In the genomic region with DNA sequence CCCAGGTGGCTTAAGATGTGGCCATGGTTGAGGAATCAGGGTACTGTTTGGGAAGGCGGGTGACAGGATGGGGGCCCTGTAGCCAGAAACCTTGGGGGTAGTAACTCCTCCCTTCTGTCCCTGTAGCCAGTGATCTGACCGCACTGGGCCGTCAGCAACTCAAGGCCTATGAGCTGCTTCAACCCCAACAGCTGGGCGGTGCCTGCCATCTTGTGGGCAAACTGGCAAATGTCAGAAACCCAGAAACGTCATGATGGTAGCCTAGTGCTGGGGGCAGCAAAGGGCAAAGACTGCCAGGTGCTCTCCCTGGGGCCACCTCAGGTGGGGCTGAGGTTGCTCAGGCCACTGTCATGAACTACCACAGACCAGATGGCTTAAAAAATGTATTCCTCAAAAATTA, we compare ENCODE assay signal across 9 cellular contexts. TPM values are rescaled to one million over a fixed set of nuclear protein-coding genes. Genes with fewer than 3 reads are reported as not detected.
DNase-seq lines count a peak whose midpoint lies in the region; ATAC-seq and TF ChIP-seq lines count a peak whose summit lies in the region.
"Had no signal": no experiment of that assay in that cellular context is flagged by ENCODE, and none has a peak within 500 bp of the region (broad histone marks: within the 10 kb centered on the region; RNA-seq: fewer than 3 reads in every experiment).

No MANE protein-coding gene starts in this region.

- peaks cover 35% of the 10 kb centered on the region for H3K4me1 Mint-ChIP-seq in activated CD4-positive, alpha-beta T cell treated with anti-CD3 and anti-CD28 coated beads, Interleukin-2, amount 10 ng/mL, durations not matched to agents 7 days and 5 days

- H3K36me3 Mint-ChIP-seq in activated CD4-positive, alpha-beta T cell treated with anti-CD3 and anti-CD28 coated beads, Interleukin-2, amount 10 ng/mL, durations not matched to agents 7 days and 5 days (ENCODE audit: low read depth): peaks cover 33% of the 10 kb centered on the region

- in situ Hi-C loops in KBM-7 (cut with MboI; ENCODE audit: low pct_unique_long_range_greater_than_20kb, low sequenced_read_pairs): no loop called here

- no peaks in the 10 kb centered on the region for H3K27me3 ChIP-seq in spleen (replicated peaks in 1 of 7)

- H3K36me3 ChIP-seq in spleen: peaks cover 0 to 66% (median 43%) of the 10 kb centered on the region in 6 donors

- H3K4me3 ChIP-seq in fibroblast of villous mesenchyme (ENCODE audit: low read depth, low read length) (no peak overlapping the region), spleen (no peak overlapping the region)

- H3K9me3 ChIP-seq in spleen: no peaks in the 10 kb centered on the region

- H3K4me1 ChIP-seq in spleen: peaks cover 23 to 73% (median 59%) of the 10 kb centered on the region in 6 donors

- peak; percentile 23 for TF ChIP-seq CTCF in fibroblast of villous mesenchyme (IDR thresholded peaks at IDR 0.05; ENCODE audit: insufficient read depth, low read depth, low read length)
- peak in 5 of 11 experiments; percentile 17 to 46 (median 40) for TF ChIP-seq CTCF in spleen (IDR thresholded peaks at IDR 0.05 in 8 of 11, conservative IDR thresholded peaks at IDR 0.05 in 3 of 11)

- no peaks in the 10 kb centered on the region for H3K9me3 Mint-ChIP-seq in activated CD4-positive, alpha-beta T cell treated with anti-CD3 and anti-CD28 coated beads, Interleukin-2, amount 10 ng/mL, durations not matched to agents 7 days and 5 days

- H3K27ac Mint-ChIP-seq in activated CD4-positive, alpha-beta T cell treated with anti-CD3 and anti-CD28 coated beads, Interleukin-2, amount 10 ng/mL, durations not matched to agents 7 days and 5 days: peak overlapping the region; percentile 22

- intact Hi-C loops in spleen (cut with DNase I; ENCODE audit: low total_unique reads): no loop called here

- POLR2A ChIA-PET in activated CD4-positive, alpha-beta T cell treated with anti-CD3 and anti-CD28 coated beads, Interleukin-2, amount 10 ng/mL, durations not matched to agents 7 days and 5 days (lab: Charles Lee): no interaction called here

- no peak for TF ChIP-seq POLR2A in spleen (IDR thresholded peaks at IDR 0.05)

- 47 to 60% (median 57%) methylated on average over 2 to 5 of the region's 5 CpGs for WGBS in spleen, 5 donors

- CTCF ChIA-PET in activated CD4-positive, alpha-beta T cell treated with anti-CD3 and anti-CD28 coated beads, Interleukin-2, amount 10 ng/mL, durations not matched to agents 7 days and 5 days (lab: Charles Lee): interaction anchor here (1.2 kb wide), 1 partner anchor 440 kb away, joined by 3 read pairs; no protein-coding TSS in a partner anchor

- peak; percentile 3 for DNase-seq in DMS79 treated with DMSO at 0.1 percent for 48 hours (lab: John Stamatoyannopoulos, UW)
- no peak for DNase-seq in DMS79 (lab: John Stamatoyannopoulos, UW)
- peak; percentile 42 for DNase-seq in KBM-7
- DNase-seq in activated CD4-positive, alpha-beta T cell treated with anti-CD3 and anti-CD28 coated beads, Interleukin-2, amount 10 ng/mL, durations not matched to agents 7 days and 5 days: peak; percentile 51
- peak; percentile 33 for DNase-seq in fibroblast of villous mesenchyme (ENCODE audit: low read depth)
- peak; percentile 84 for DNase-seq in spleen
- no peak for DNase-seq in NK-92 (lab: John Stamatoyannopoulos, UW; ENCODE audit: unreplicated experiment)

- H3K27me3 Mint-ChIP-seq in activated CD4-positive, alpha-beta T cell treated with anti-CD3 and anti-CD28 coated beads, Interleukin-2, amount 10 ng/mL, durations not matched to agents 7 days and 5 days: no peaks in the 10 kb centered on the region

- ATAC-seq in HG03280 (IDR thresholded peaks at IDR 0.05; ENCODE audit: unreplicated experiment): no peak

- H3K27ac ChIP-seq in spleen: no peak overlapping the region
- H3K27ac ChIP-seq: C4-2B had no signal

- H3K4me3 Mint-ChIP-seq in activated CD4-positive, alpha-beta T cell treated with anti-CD3 and anti-CD28 coated beads, Interleukin-2, amount 10 ng/mL, durations not matched to agents 7 days and 5 days: no peak overlapping the region

RNA-seq across cellular contexts. Expression of gene COPE, which starts 3.5 kb away (rescaled TPM):
- 100 to 1,000 TPM; 218 to 258 TPM for total RNA-seq in activated CD4-positive, alpha-beta T cell treated with anti-CD3 and anti-CD28 coated beads, Interleukin-2, amount 10 ng/mL, durations not matched to agents 7 days and 5 days
- 222 and 255 TPM in 2 replicates for total RNA-seq in fibroblast of villous mesenchyme
- 100 to 1,000 TPM; 135 to 261 (median 158) TPM for total RNA-seq in spleen
- 100 to 1,000 TPM; 164 to 248 (median 196) TPM for polyA plus RNA-seq in spleen

RNA-seq across cellular contexts. Expression of gene DDX49, which starts 3.9 kb away (rescaled TPM):
- total RNA-seq in activated CD4-positive, alpha-beta T cell treated with anti-CD3 and anti-CD28 coated beads, Interleukin-2, amount 10 ng/mL, durations not matched to agents 7 days and 5 days: 10 to 100 TPM; 40.6 to 50.6 TPM
- total RNA-seq in fibroblast of villous mesenchyme (48.4 and 51.5 TPM in 2 replicates), spleen (10 to 100 TPM; 31.0 to 42.6 (median 34.8) TPM)
- 10 to 100 TPM; 37.4 to 48.0 (median 38.7) TPM for polyA plus RNA-seq in spleen

RNA-seq across cellular contexts. Expression of gene CERS1, which starts 19.7 kb away (rescaled TPM):
- total RNA-seq in activated CD4-positive, alpha-beta T cell treated with anti-CD3 and anti-CD28 coated beads, Interleukin-2, amount 10 ng/mL, durations not matched to agents 7 days and 5 days: not detected
- total RNA-seq in fibroblast of villous mesenchyme (0.32 and 1.3 TPM in 2 replicates), spleen (under 1 TPM in 4 of 7 donors, not detected in 3; 0.16 to 0.50 (median 0.40) TPM)
- under 1 TPM in 2 of 3 donors, not detected in 1; 0.06 to 0.45 TPM for polyA plus RNA-seq in spleen

RNA-seq across cellular contexts. Expression of gene HOMER3, which starts 25.4 kb away (rescaled TPM):
- total RNA-seq in activated CD4-positive, alpha-beta T cell treated with anti-CD3 and anti-CD28 coated beads, Interleukin-2, amount 10 ng/mL, durations not matched to agents 7 days and 5 days: not detected
- 58.3 and 64.1 TPM in 2 replicates for total RNA-seq in fibroblast of villous mesenchyme
- total RNA-seq in spleen: 100 to 1,000 TPM in 2 of 7 donors, 10 to 100 TPM in 5; 23.0 to 197 (median 80.0) TPM
- 100 to 1,000 TPM in 2 of 3 donors, 10 to 100 TPM in 1; 22.4 to 279 (median 148) TPM for polyA plus RNA-seq in spleen

Comparison
In these comparisons a context has a peak if more than half of its experiments do, and no peak if none do; other contexts are left out.
1. DNase-seq: peak in DMS79 treated with DMSO at 0.1 percent for 48 hours (single experiment), KBM-7 (single experiment), activated CD4-positive, alpha-beta T cell treated with anti-CD3 and anti-CD28 coated beads, Interleukin-2, amount 10 ng/mL, durations not matched to agents 7 days and 5 days (single experiment), fibroblast of villous mesenchyme (single experiment) and spleen (single experiment); none in DMS79 (single experiment) and NK-92 (single experiment).